22 cellular contexts compared by ENCODE assay signal in the genomic region with DNA sequence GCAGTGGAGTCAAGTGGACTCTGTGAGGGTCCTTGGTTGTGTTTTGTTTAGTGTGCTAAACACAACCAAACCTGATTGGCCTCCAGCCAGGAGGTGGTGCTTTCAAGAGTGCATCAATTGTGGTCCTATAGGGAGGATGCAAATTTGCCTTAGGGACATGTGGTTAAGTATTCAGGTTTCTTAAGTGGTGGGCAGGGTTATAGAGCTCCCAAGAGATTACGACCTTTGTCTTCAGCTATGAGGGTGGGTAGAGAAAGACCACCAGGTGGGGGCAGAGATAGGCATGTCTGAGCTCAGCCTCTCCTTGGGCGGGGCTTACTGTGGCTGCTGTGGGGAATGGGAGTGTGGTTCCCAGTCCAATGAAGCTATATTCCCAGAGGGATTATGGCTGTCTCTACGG.
"Had no signal": no experiment of that assay in that cellular context is flagged by ENCODE, and none has a peak within 500 bp of the region (broad histone marks: within the 10 kb centered on the region; RNA-seq: fewer than 3 reads in every experiment).

No MANE protein-coding gene starts in this region.

- ATAC-seq: activated CD8-positive, alpha-beta T cell treated with anti-CD3 and anti-CD28 coated beads, Interleukin-2, amount 10 ng/mL, durations not matched to agents 7 days and 5 days; SK-N-SH treated with all-trans-retinoic acid at 6 μM for 48 hours had no signal

- H3K36me3 Mint-ChIP-seq: activated naive CD4-positive, alpha-beta T cell treated with anti-CD3 and anti-CD28 coated beads, Interleukin-2, amount 50 U/mL, for 24 hours had no signal

- H3K27ac Mint-ChIP-seq: activated CD8-positive, alpha-beta T cell treated with anti-CD3 and anti-CD28 coated beads, Interleukin-2, amount 10 ng/mL, durations not matched to agents 7 days and 5 days; activated naive CD4-positive, alpha-beta T cell treated with anti-CD3 and anti-CD28 coated beads, Interleukin-2, amount 50 U/mL, for 24 hours; activated T-cell treated with anti-CD3 and anti-CD28 coated beads, Interleukin-2, amount 50 U/mL, for 24 hours; activated T-helper 1 cell treated with anti-CD3 and anti-CD28 coated beads, Interleukin-12 subunit alpha, Interleukin-12 subunit beta, Interleukin-2, Interleukin-4 antibody, amounts not matched to agents 30 ng/mL and 10 ng/mL and 1 ng/mL, durations not matched to agents 14 hours and 24 hours and 36 hours; T-helper 1 cell treated with Interleukin-12 subunit alpha and Interleukin-12 subunit beta and Interleukin-4 antibody, amounts not matched to agents 30 μg/mL and 1 μg/mL, for 36 hours had no signal

- H3K4me3 Mint-ChIP-seq: activated CD8-positive, alpha-beta T cell treated with anti-CD3 and anti-CD28 coated beads, Interleukin-2, amount 10 ng/mL, durations not matched to agents 7 days and 5 days; activated naive CD4-positive, alpha-beta T cell treated with anti-CD3 and anti-CD28 coated beads, Interleukin-2, amount 50 U/mL, for 24 hours; activated T-cell treated with anti-CD3 and anti-CD28 coated beads, Interleukin-2, amount 50 U/mL, for 24 hours; activated T-helper 1 cell treated with anti-CD3 and anti-CD28 coated beads, Interleukin-12 subunit alpha, Interleukin-12 subunit beta, Interleukin-2, Interleukin-4 antibody, amounts not matched to agents 30 ng/mL and 10 ng/mL and 1 ng/mL, durations not matched to agents 14 hours and 24 hours and 36 hours; T-helper 1 cell treated with Interleukin-12 subunit alpha and Interleukin-12 subunit beta and Interleukin-4 antibody, amounts not matched to agents 30 μg/mL and 1 μg/mL, for 36 hours had no signal

- DNase-seq: activated CD4-positive, alpha-beta T cell treated with anti-CD3 and anti-CD28 coated beads for 48 hours; activated CD4-positive, alpha-beta T cell treated with anti-CD3 and anti-CD28 coated beads, Interleukin-2, amount 50 U/mL, for 4 hours; activated CD4-positive, CD25-positive, alpha-beta regulatory T cell treated with anti-CD3 and anti-CD28 coated beads, Interleukin-2, amount 50 U/mL, for 72 hours; activated CD8-positive, alpha-beta T cell treated with anti-CD3 and anti-CD28 coated beads, Interleukin-2, amount 10 ng/mL, durations not matched to agents 7 days and 5 days; activated effector memory CD4-positive, alpha-beta T cell treated with Interleukin-2 at 50 U/mL for 16 hours; activated naive CD4-positive, alpha-beta T cell; activated T-cell treated with anti-CD3 and anti-CD28 coated beads, Interleukin-2, amount 50 U/mL, for 24 hours; aorta; caudate nucleus; colonic mucosa; MM.1S; NCI-H1105 treated with DMSO at 0.1 percent for 48 hours; NCI-H2081; NCI-H2227 treated with DMSO at 0.1 percent for 48 hours; NCI-H510A; NCI-H526 treated with DMSO at 0.1 percent for 48 hours; Peyer's patch; Right ventricle myocardium superior had no signal

- H3K4me1 Mint-ChIP-seq: activated naive CD4-positive, alpha-beta T cell treated with anti-CD3 and anti-CD28 coated beads, Interleukin-2, amount 50 U/mL, for 24 hours had no signal
